In genomic region chr15:79812536-79812935, GRCh38 we compare ENCODE assay signal across 19 cellular contexts.
"Had no signal": no experiment of that assay in that cellular context is flagged by ENCODE, and none has a peak within 500 bp of the region (broad histone marks: within the 10 kb centered on the region; RNA-seq: fewer than 3 reads in every experiment).

No MANE protein-coding gene starts in this region.

- ATAC-seq: activated CD4-positive, alpha-beta T cell treated with anti-CD3 and anti-CD28 coated beads for 36 hours had no signal

- H3K9me3 ChIP-seq: esophagus squamous epithelium, thoracic aorta had no signal

- H3K9me3 Mint-ChIP-seq: central memory CD8-positive, alpha-beta T cell; natural killer cell treated with Interleukin-12 subunit alpha and Interleukin-12 subunit beta and Interleukin-15 and Interleukin-18, amount 100 ng/mL, for 72 hours; type B pancreatic cell had no signal

- H3K4me3 ChIP-seq: coronary artery, esophagus squamous epithelium, thoracic aorta had no signal

- H3K27ac ChIP-seq: coronary artery, esophagus squamous epithelium, thoracic aorta had no signal

- H3K4me3 Mint-ChIP-seq: activated B cell treated with CpG ODN at 0.5 μM for 24 hours; activated CD4-positive, alpha-beta T cell treated with anti-CD3 and anti-CD28 coated beads for 36 hours; central memory CD8-positive, alpha-beta T cell; natural killer cell treated with Interleukin-12 subunit alpha and Interleukin-12 subunit beta and Interleukin-15 and Interleukin-18, amount 100 ng/mL, for 72 hours; type B pancreatic cell had no signal

- DNase-seq: activated B cell treated with CpG ODN at 0.5 μM for 24 hours; activated CD4-positive, alpha-beta T cell treated with anti-CD3 and anti-CD28 coated beads for 36 hours; activated CD4-positive, alpha-beta T cell treated with anti-CD3 and anti-CD28 coated beads, Interleukin-2, amount 50 U/mL, for 48 hours; activated effector memory CD4-positive, alpha-beta T cell treated with anti-CD3 and anti-CD28 coated beads, Interleukin-2, amount 50 U/mL, for 16 hours; activated naive CD4-positive, alpha-beta T cell treated with anti-CD3 and anti-CD28 coated beads, Interleukin-2, amount 50 U/mL, for 16 hours; activated T-cell treated with anti-CD3 and anti-CD28 coated beads for 4 hours; esophagus squamous epithelium; retina; stimulated activated CD4-positive, alpha-beta T cell treated with anti-CD3 and anti-CD28 coated beads, Interleukin-2, amount 100 ng/mL, for 48 hours; stimulated activated CD8-positive, alpha-beta memory T cell treated with anti-CD3 and anti-CD28 coated beads, Interleukin-4, amount 100 ng/mL, for 48 hours; stimulated activated naive CD4-positive, alpha-beta T cell treated with Interleukin-2 at 50 U/mL for 16 hours; T-helper 1 cell; T-helper 9 cell had no signal

- H3K4me1 Mint-ChIP-seq: activated B cell treated with CpG ODN at 0.5 μM for 24 hours; activated CD4-positive, alpha-beta T cell treated with anti-CD3 and anti-CD28 coated beads for 36 hours; central memory CD8-positive, alpha-beta T cell had no signal

- H3K27ac Mint-ChIP-seq: activated B cell treated with CpG ODN at 0.5 μM for 24 hours; activated CD4-positive, alpha-beta T cell treated with anti-CD3 and anti-CD28 coated beads for 36 hours; natural killer cell treated with Interleukin-12 subunit alpha and Interleukin-12 subunit beta and Interleukin-15 and Interleukin-18, amount 100 ng/mL, for 72 hours; progenitor cell of endocrine pancreas; type B pancreatic cell had no signal

- H3K27me3 Mint-ChIP-seq: activated B cell treated with CpG ODN at 0.5 μM for 24 hours; activated CD4-positive, alpha-beta T cell treated with anti-CD3 and anti-CD28 coated beads for 36 hours; progenitor cell of endocrine pancreas; type B pancreatic cell had no signal

- H3K36me3 ChIP-seq: esophagus squamous epithelium, thoracic aorta had no signal

- H3K36me3 Mint-ChIP-seq: natural killer cell treated with Interleukin-12 subunit alpha and Interleukin-12 subunit beta and Interleukin-15 and Interleukin-18, amount 100 ng/mL, for 72 hours; type B pancreatic cell had no signal
